11 cellular contexts compared by ENCODE assay signal in the genomic region with DNA sequence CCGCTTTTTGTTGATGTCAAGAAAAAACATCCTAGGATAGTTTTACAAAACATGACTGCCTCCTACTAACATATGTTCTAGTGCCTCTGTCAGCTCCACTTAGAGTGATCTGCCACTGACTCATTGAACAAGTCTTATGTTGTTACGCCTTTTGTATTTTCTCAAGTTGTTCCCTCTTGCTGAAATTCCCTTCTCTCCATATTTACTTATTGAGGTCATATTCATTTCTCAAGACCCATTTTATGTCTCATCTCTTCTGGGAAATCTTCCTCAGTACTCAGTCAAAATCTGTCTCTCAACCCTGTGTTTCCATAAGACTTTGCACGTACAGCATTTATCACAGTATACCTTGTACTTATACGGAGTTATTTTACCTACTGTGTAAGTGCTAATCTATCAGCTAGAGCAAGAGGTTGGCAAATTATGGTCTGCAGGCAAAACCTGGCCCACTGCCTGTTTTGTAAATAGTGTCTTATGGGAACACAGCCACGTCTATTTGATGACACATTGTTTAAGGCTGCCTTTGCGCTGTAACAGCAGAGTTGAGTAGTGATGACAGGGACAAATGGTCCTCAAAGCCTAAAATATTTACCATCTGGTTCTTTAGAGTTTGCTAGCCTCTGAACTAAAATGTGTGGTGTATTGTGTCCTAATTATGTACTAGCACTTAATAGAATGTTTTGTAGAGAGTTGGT.
DNase-seq lines count a peak whose midpoint lies in the region; TF ChIP-seq lines count a peak whose summit lies in the region.
"Had no signal": no experiment of that assay in that cellular context is flagged by ENCODE, and none has a peak within 500 bp of the region (broad histone marks: within the 10 kb centered on the region; RNA-seq: fewer than 3 reads in every experiment).

No MANE protein-coding gene starts in this region.

- H3K27me3 ChIP-seq in endodermal cell (ENCODE audit: control insufficient read depth, insufficient read depth, low read length, poor library complexity, severe bottlenecking) = no peaks in the 10 kb centered on the region

- no peaks in the 10 kb centered on the region for H3K27me3 Mint-ChIP-seq in endodermal cell (ENCODE audit: insufficient read depth)
- no peaks in the 10 kb centered on the region for H3K27me3 Mint-ChIP-seq in T-helper 2 cell treated with Interferon-gamma antibody and Interleukin-4, amounts not matched to agents 5 μg/mL and 100 μg/mL, for 36 hours (ENCODE audit: low read depth)
- H3K27me3 Mint-ChIP-seq: stimulated activated naive B cell treated with anti-CD40 and anti-IgM and Interleukin-4, amounts not matched to agents 10 μg/mL and 1 μg/mL and 100 μg/mL, for 72 hours had no signal

- H3K9me3 Mint-ChIP-seq in endodermal cell = no peaks in the 10 kb centered on the region
- H3K9me3 Mint-ChIP-seq in T-helper 2 cell treated with Interferon-gamma antibody and Interleukin-4, amounts not matched to agents 5 μg/mL and 100 μg/mL, for 36 hours = no peaks in the 10 kb centered on the region
- H3K9me3 Mint-ChIP-seq: nephron had no signal

- H3K36me3 ChIP-seq in endodermal cell (ENCODE audit: control insufficient read depth, insufficient read depth, low read length) = no peaks in the 10 kb centered on the region

- H3K4me3 ChIP-seq in epithelial cell of esophagus (ENCODE audit: low read length) (no peak overlapping the region), endodermal cell (ENCODE audit: low read length) (no peak overlapping the region)

- H3K4me1 ChIP-seq in endodermal cell (ENCODE audit: control insufficient read depth, insufficient read depth, low read length) = no peaks in the 10 kb centered on the region

- H3K4me1 Mint-ChIP-seq in endodermal cell = no peaks in the 10 kb centered on the region
- H3K4me1 Mint-ChIP-seq in T-helper 2 cell treated with Interferon-gamma antibody and Interleukin-4, amounts not matched to agents 5 μg/mL and 100 μg/mL, for 36 hours (ENCODE audit: low read depth) = no peaks in the 10 kb centered on the region
- H3K4me1 Mint-ChIP-seq: stimulated activated naive B cell treated with anti-CD40 and anti-IgM and Interleukin-4, amounts not matched to agents 10 μg/mL and 1 μg/mL and 100 μg/mL, for 72 hours had no signal

- no peaks in the 10 kb centered on the region for H3K9me3 ChIP-seq in endodermal cell (ENCODE audit: control insufficient read depth, low read length)

- H3K27ac ChIP-seq in endodermal cell (ENCODE audit: low read depth, low read length) = no peak overlapping the region

- H3K4me3 Mint-ChIP-seq in endodermal cell = no peak overlapping the region
- H3K4me3 Mint-ChIP-seq in T-helper 2 cell treated with Interferon-gamma antibody and Interleukin-4, amounts not matched to agents 5 μg/mL and 100 μg/mL, for 36 hours = no peak overlapping the region
- H3K4me3 Mint-ChIP-seq: nephron; stimulated activated naive B cell treated with anti-CD40 and anti-IgM and Interleukin-4, amounts not matched to agents 10 μg/mL and 1 μg/mL and 100 μg/mL, for 72 hours had no signal

- DNase-seq in M059J (ENCODE audit: low read depth) (peak; percentile 59), NCI-H69 (lab: John Stamatoyannopoulos, UW) (peak; percentile 92), epithelial cell of esophagus (ENCODE audit: low read depth) (peak; percentile 42), retina (peak; percentile 16), activated gamma-delta T cell (lab: John Stamatoyannopoulos, UW) (no peak), HT-29 (ENCODE audit: low spot score) (no peak), endodermal cell (no peak)
- no peak for DNase-seq in T-helper 2 cell treated with Interferon-gamma antibody and Interleukin-4, amounts not matched to agents 5 μg/mL and 100 μg/mL, for 36 hours (ENCODE audit: low spot score)
- DNase-seq: OCI-M1; stimulated activated naive B cell treated with anti-CD40 and anti-IgM and Interleukin-4, amounts not matched to agents 10 μg/mL and 1 μg/mL and 100 μg/mL, for 72 hours had no signal

- no peak overlapping the region for H3K9ac ChIP-seq in endodermal cell (ENCODE audit: extremely low read depth, low read length, poor library complexity, severe bottlenecking)

- H3K27ac Mint-ChIP-seq in endodermal cell = no peak overlapping the region
- H3K27ac Mint-ChIP-seq in T-helper 2 cell treated with Interferon-gamma antibody and Interleukin-4, amounts not matched to agents 5 μg/mL and 100 μg/mL, for 36 hours = no peak overlapping the region
- H3K27ac Mint-ChIP-seq: nephron; stimulated activated naive B cell treated with anti-CD40 and anti-IgM and Interleukin-4, amounts not matched to agents 10 μg/mL and 1 μg/mL and 100 μg/mL, for 72 hours had no signal

- no peaks in the 10 kb centered on the region for H3K36me3 Mint-ChIP-seq in endodermal cell (ENCODE audit: low read depth)
- H3K36me3 Mint-ChIP-seq in T-helper 2 cell treated with Interferon-gamma antibody and Interleukin-4, amounts not matched to agents 5 μg/mL and 100 μg/mL, for 36 hours (ENCODE audit: low read depth) = no peaks in the 10 kb centered on the region
- H3K36me3 Mint-ChIP-seq: stimulated activated naive B cell treated with anti-CD40 and anti-IgM and Interleukin-4, amounts not matched to agents 10 μg/mL and 1 μg/mL and 100 μg/mL, for 72 hours had no signal

- WGBS in endodermal cell (ENCODE audit: insufficient coverage in 1 of 2, insufficient read length in 1 of 2), 2 experiments = 90 to 93% methylated on average over 3 to 6 of the region's 6 CpGs

- no peak for TF ChIP-seq CTCF in epithelial cell of esophagus (IDR thresholded peaks at IDR 0.05; ENCODE audit: insufficient read depth, low read depth, low read length, missing control alignments)
- TF ChIP-seq CTCF in endodermal cell (conservative IDR thresholded peaks at IDR 0.05) = no peak

Comparison
In these comparisons a context has a peak if more than half of its experiments do, and no peak if none do; other contexts are left out.
1. DNase-seq: peak in M059J (single experiment), NCI-H69 (single experiment), epithelial cell of esophagus (single experiment) and retina (single experiment); none in activated gamma-delta T cell (single experiment), HT-29 (single experiment), endodermal cell (single experiment) and T-helper 2 cell treated with Interferon-gamma antibody and Interleukin-4, amounts not matched to agents 5 μg/mL and 100 μg/mL, for 36 hours (single experiment).